In genomic region chr13:114173753-114174152, GRCh38 we compare ENCODE assay signal across 18 cellular contexts. TPM values are rescaled to one million over a fixed set of nuclear protein-coding genes. Genes with fewer than 3 reads are reported as not detected.
DNase-seq lines count a peak whose midpoint lies in the region; ATAC-seq and TF ChIP-seq lines count a peak whose summit lies in the region.
"Had no signal": no experiment of that assay in that cellular context is flagged by ENCODE, and none has a peak within 500 bp of the region (broad histone marks: within the 10 kb centered on the region; RNA-seq: fewer than 3 reads in every experiment).

No MANE protein-coding gene starts in this region.

- H3K27me3 ChIP-seq in thyroid gland, result no peaks in the 10 kb centered on the region

- no peaks in the 10 kb centered on the region for H3K9me3 ChIP-seq in thyroid gland

- H3K27me3 Mint-ChIP-seq in T-cell, result peaks cover 0 to 4% of the 10 kb centered on the region in 2 donors

- H3K27ac ChIP-seq in thyroid gland, result no peak overlapping the region
- H3K27ac ChIP-seq: HL-60, PC-9 had no signal

- no peak overlapping the region for H3K4me3 Mint-ChIP-seq in T-cell
- no peak overlapping the region for H3K4me3 Mint-ChIP-seq in stimulated activated effector memory CD8-positive, alpha-beta T cell treated with anti-CD3 and anti-CD28 coated beads, Interleukin-12 subunit alpha, Interleukin-12 subunit beta, amount 100 ng/mL, for 72 hours

- H3K4me1 ChIP-seq in thyroid gland, result peaks cover 4 to 6% of the 10 kb centered on the region in 2 donors

- H3K36me3 ChIP-seq in thyroid gland, result no peaks in the 10 kb centered on the region

- peaks cover 26 to 53% (median 38%) of the 10 kb centered on the region in 3 donors for H3K4me1 Mint-ChIP-seq in T-cell
- H3K4me1 Mint-ChIP-seq in stimulated activated effector memory CD8-positive, alpha-beta T cell treated with anti-CD3 and anti-CD28 coated beads, Interleukin-12 subunit alpha, Interleukin-12 subunit beta, amount 100 ng/mL, for 72 hours, result peaks cover 32% of the 10 kb centered on the region

- intact Hi-C loops in thyroid gland (cut with DNase I), result no loop called here

- TF ChIP-seq CTCF in fibroblast of the aortic adventitia (IDR thresholded peaks at IDR 0.05; ENCODE audit: insufficient read depth, low read length) (no peak), thyroid gland (IDR thresholded peaks at IDR 0.05) (no peak)

- DNase-seq in EH (ENCODE audit: low read depth) (peak; percentile 9), T-cell (no peak), fibroblast of the aortic adventitia (ENCODE audit: low read depth) (peak; percentile 15), thyroid gland (no peak), NCI-H748 treated with DMSO at 0.1 percent for 48 hours (lab: John Stamatoyannopoulos, UW) (no peak), RPMI8226 (no peak)
- DNase-seq in stimulated activated effector memory CD8-positive, alpha-beta T cell treated with anti-CD3 and anti-CD28 coated beads, Interleukin-12 subunit alpha, Interleukin-12 subunit beta, amount 100 ng/mL, for 72 hours (ENCODE audit: low spot score in 2 of 2), result peak in 1 of 2 donors; percentile 38
- DNase-seq: C1 segment of cervical spinal cord, EL, KBM-7, NCI-H1092, NCI-H187, NCI-H446, PC-9 had no signal

- H3K27ac Mint-ChIP-seq in T-cell, result peak overlapping the region; percentile 57 to 77
- H3K27ac Mint-ChIP-seq in stimulated activated effector memory CD8-positive, alpha-beta T cell treated with anti-CD3 and anti-CD28 coated beads, Interleukin-12 subunit alpha, Interleukin-12 subunit beta, amount 100 ng/mL, for 72 hours, result peak overlapping the region; percentile 63

- POLR2A ChIA-PET in T-cell (lab: Charles Lee), result no interaction called here

- CTCF ChIA-PET in T-cell (lab: Charles Lee), result no interaction called here

- H3K4me3 ChIP-seq in fibroblast of the aortic adventitia (ENCODE audit: low read depth, low read length) (no peak overlapping the region), thyroid gland (replicated peaks in 1 of 3) (no peak overlapping the region)
- H3K4me3 ChIP-seq: PC-9 had no signal

- H3K36me3 Mint-ChIP-seq in T-cell, result peaks cover 6% of the 10 kb centered on the region
- no peaks in the 10 kb centered on the region for H3K36me3 Mint-ChIP-seq in stimulated activated effector memory CD8-positive, alpha-beta T cell treated with anti-CD3 and anti-CD28 coated beads, Interleukin-12 subunit alpha, Interleukin-12 subunit beta, amount 100 ng/mL, for 72 hours

- no peak for ATAC-seq in T-cell (replicated peaks in 1 of 4)
- ATAC-seq in stimulated activated effector memory CD8-positive, alpha-beta T cell treated with anti-CD3 and anti-CD28 coated beads, Interleukin-12 subunit alpha, Interleukin-12 subunit beta, amount 100 ng/mL, for 72 hours, result peak; percentile 67
- ATAC-seq: Right ventricle myocardium inferior had no signal

- peaks cover 4 to 21% (median 11%) of the 10 kb centered on the region in 3 donors for H3K9me3 Mint-ChIP-seq in T-cell
- H3K9me3 Mint-ChIP-seq in stimulated activated effector memory CD8-positive, alpha-beta T cell treated with anti-CD3 and anti-CD28 coated beads, Interleukin-12 subunit alpha, Interleukin-12 subunit beta, amount 100 ng/mL, for 72 hours, result no peaks in the 10 kb centered on the region

- TF ChIP-seq POLR2A in thyroid gland (IDR thresholded peaks at IDR 0.05), result no peak

- WGBS in thyroid gland, 2 donors, result 86 to 90% methylated on average over 2 of the region's 2 CpGs

RNA-seq across cellular contexts. Expression of gene CFAP97D2, which starts 5.3 kb away (rescaled TPM):
- total RNA-seq in T-cell (1 to 10 TPM in 3 of 5 donors, under 1 TPM in 2; 0.92 to 4.5 (median 2.6) TPM), fibroblast of the aortic adventitia (ENCODE audit: low replicate concordance) (not detected in 2 replicates), thyroid gland (not detected)
- total RNA-seq: H1, MCF 10A, PC-9, Right ventricle myocardium inferior had no signal

RNA-seq across cellular contexts. Expression of gene RASA3, which starts 41.3 kb away (rescaled TPM):
- total RNA-seq in T-cell (100 to 1,000 TPM; 223 to 267 (median 238) TPM), fibroblast of the aortic adventitia (ENCODE audit: low replicate concordance) (14.0 and 36.1 TPM in 2 replicates), thyroid gland (10 to 100 TPM; 22.3 to 32.3 (median 25.5) TPM)

Comparison
In these comparisons a context has a peak if more than half of its experiments do, and no peak if none do; other contexts are left out.
1. DNase-seq: peak in EH (single experiment) and fibroblast of the aortic adventitia (single experiment); none in T-cell (0 of 34), thyroid gland (0 of 2), NCI-H748 treated with DMSO at 0.1 percent for 48 hours (single experiment) and RPMI8226 (single experiment).